Comparison of ENCODE assay signal across 29 cellular contexts in genomic region chr6:111936718-111937117, GRCh38.
"Had no signal": no experiment of that assay in that cellular context is flagged by ENCODE, and none has a peak within 500 bp of the region (broad histone marks: within the 10 kb centered on the region; RNA-seq: fewer than 3 reads in every experiment).

No MANE protein-coding gene starts in this region.

- H3K4me3 ChIP-seq: neural progenitor cell, ovary, psoas muscle, right lobe of liver, sigmoid colon, stomach, thoracic aorta, thyroid gland, tibial nerve, upper lobe of left lung, vagina had no signal

- H3K9ac ChIP-seq: neural progenitor cell, parathyroid adenoma had no signal

- H2AFZ ChIP-seq: neural progenitor cell, parathyroid adenoma had no signal

- H3K36me3 ChIP-seq: neural progenitor cell, ovary, right lobe of liver, sigmoid colon, stomach, thoracic aorta, thyroid gland, tibial nerve, upper lobe of left lung, vagina had no signal

- H3K4me2 ChIP-seq: neural progenitor cell had no signal

- H3K4me1 ChIP-seq: parathyroid adenoma, psoas muscle, right lobe of liver, sigmoid colon, stomach, tibial nerve, upper lobe of left lung, vagina had no signal

- H3K27ac ChIP-seq: neural progenitor cell, ovary, parathyroid adenoma, psoas muscle, right lobe of liver, sigmoid colon, stomach, thoracic aorta, thyroid gland, tibial nerve, upper lobe of left lung, vagina had no signal

- H3K27ac Mint-ChIP-seq: nephron progenitor cell; neural progenitor cell; progenitor cell of endocrine pancreas; stimulated activated effector memory CD8-positive, alpha-beta T cell treated with anti-CD3 and anti-CD28 coated beads, Interleukin-12 subunit alpha, Interleukin-12 subunit beta, amount 100 ng/mL, for 72 hours; stimulated activated naive B cell treated with anti-CD40 and anti-IgM and Interleukin-4, amounts not matched to agents 10 μg/mL and 1 μg/mL and 100 μg/mL, for 72 hours; stimulated activated naive CD8-positive, alpha-beta T cell treated with anti-CD3 and anti-CD28 coated beads, Interleukin-15, Interleukin-2, amounts not matched to agents 100 ng/mL and 50 ng/mL, for 24 hours had no signal

- ATAC-seq: naive thymus-derived CD8-positive, alpha-beta T cell; natural killer cell treated with Interleukin-12 subunit alpha and Interleukin-12 subunit beta and Interleukin-15 and Interleukin-18, amount 100 ng/mL, for 72 hours; psoas muscle; right cardiac atrium; right lobe of liver; stimulated activated effector memory CD8-positive, alpha-beta T cell treated with anti-CD3 and anti-CD28 coated beads, Interleukin-12 subunit alpha, Interleukin-12 subunit beta, amount 100 ng/mL, for 72 hours; stimulated activated naive B cell treated with anti-CD40 and anti-IgM and Interleukin-4, amounts not matched to agents 10 μg/mL and 1 μg/mL and 100 μg/mL, for 72 hours had no signal

- H3K4me3 Mint-ChIP-seq: naive thymus-derived CD8-positive, alpha-beta T cell; natural killer cell treated with Interleukin-12 subunit alpha and Interleukin-12 subunit beta and Interleukin-15 and Interleukin-18, amount 100 ng/mL, for 72 hours; nephron progenitor cell; neural progenitor cell; stimulated activated effector memory CD8-positive, alpha-beta T cell treated with anti-CD3 and anti-CD28 coated beads, Interleukin-12 subunit alpha, Interleukin-12 subunit beta, amount 100 ng/mL, for 72 hours; stimulated activated naive B cell treated with anti-CD40 and anti-IgM and Interleukin-4, amounts not matched to agents 10 μg/mL and 1 μg/mL and 100 μg/mL, for 72 hours; stimulated activated naive CD8-positive, alpha-beta T cell treated with anti-CD3 and anti-CD28 coated beads, Interleukin-15, Interleukin-2, amounts not matched to agents 100 ng/mL and 50 ng/mL, for 24 hours had no signal

- DNase-seq: naive thymus-derived CD8-positive, alpha-beta T cell; nephron progenitor cell; occipital lobe; ovary; posterior cingulate gyrus; psoas muscle; right cardiac atrium; right lobe of liver; sigmoid colon; small intestine; stimulated activated CD4-positive, alpha-beta T cell treated with anti-CD3 and anti-CD28 coated beads, Interleukin-15, amount 100 ng/mL, for 24 hours; stimulated activated CD4-positive, alpha-beta T cell treated with anti-CD3 and anti-CD28 coated beads, Interleukin-2, amount 100 ng/mL, for 24 hours; stimulated activated CD4-positive, alpha-beta T cell treated with anti-CD3 and anti-CD28 coated beads, Interleukin-2, amount 100 ng/mL, for 48 hours; stimulated activated CD4-positive, alpha-beta T cell treated with anti-CD3 and anti-CD28 coated beads, Interleukin-4, amount 100 ng/mL, for 24 hours; stimulated activated naive B cell treated with anti-CD40 and anti-IgM and Interleukin-4, amounts not matched to agents 10 μg/mL and 1 μg/mL and 100 μg/mL, for 72 hours; stimulated activated naive CD4-positive, alpha-beta T cell treated with Interleukin-2 at 50 U/mL for 16 hours; stomach; thyroid gland; trophoblast cell had no signal

- H3K9me3 ChIP-seq: ovary, thyroid gland, vagina had no signal

- H3K79me2 ChIP-seq: parathyroid adenoma had no signal

- H3K36me3 Mint-ChIP-seq: neural progenitor cell; stimulated activated effector memory CD8-positive, alpha-beta T cell treated with anti-CD3 and anti-CD28 coated beads, Interleukin-12 subunit alpha, Interleukin-12 subunit beta, amount 100 ng/mL, for 72 hours had no signal

- H3K27me3 ChIP-seq: neural progenitor cell, ovary, right lobe of liver, sigmoid colon, stomach, thyroid gland, tibial nerve, upper lobe of left lung, vagina had no signal

- H3K4me1 Mint-ChIP-seq: nephron progenitor cell; neural progenitor cell; stimulated activated effector memory CD8-positive, alpha-beta T cell treated with anti-CD3 and anti-CD28 coated beads, Interleukin-12 subunit alpha, Interleukin-12 subunit beta, amount 100 ng/mL, for 72 hours; stimulated activated naive B cell treated with anti-CD40 and anti-IgM and Interleukin-4, amounts not matched to agents 10 μg/mL and 1 μg/mL and 100 μg/mL, for 72 hours had no signal

- H3K27me3 Mint-ChIP-seq: naive thymus-derived CD8-positive, alpha-beta T cell; stimulated activated naive CD8-positive, alpha-beta T cell treated with anti-CD3 and anti-CD28 coated beads, Interleukin-15, Interleukin-2, amounts not matched to agents 100 ng/mL and 50 ng/mL, for 24 hours had no signal
